Comparison of ENCODE assay signal across 9 cellular contexts in genomic region chr6:111888928-111889696, GRCh38. TPM values are rescaled to one million over a fixed set of nuclear protein-coding genes. Genes with fewer than 3 reads are reported as not detected.
DNase-seq lines count a peak whose midpoint lies in the region; ATAC-seq and TF ChIP-seq lines count a peak whose summit lies in the region.
"Had no signal": no experiment of that assay in that cellular context is flagged by ENCODE, and none has a peak within 500 bp of the region (broad histone marks: within the 10 kb centered on the region; RNA-seq: fewer than 3 reads in every experiment).

No MANE protein-coding gene starts in this region.

- no peaks in the 10 kb centered on the region for H3K36me3 ChIP-seq in fibroblast of lung (ENCODE audit: control insufficient read depth, insufficient read depth, low read length)

- H3K4me1 Mint-ChIP-seq in neural crest cell, result peaks cover 35% of the 10 kb centered on the region
- no peaks in the 10 kb centered on the region for H3K4me1 Mint-ChIP-seq in activated T-cell treated with anti-CD3 and anti-CD28 coated beads, Interleukin-2, amount 50 U/mL, for 72 hours (ENCODE audit: low read depth)
- peaks cover 2% of the 10 kb centered on the region for H3K4me1 Mint-ChIP-seq in activated CD4-positive, alpha-beta T cell treated with anti-CD3 and anti-CD28 coated beads for 36 hours

- peaks cover 3% of the 10 kb centered on the region for H3K9me3 Mint-ChIP-seq in neural crest cell
- peaks cover 4% of the 10 kb centered on the region in 2 donors for H3K9me3 Mint-ChIP-seq in activated T-cell treated with anti-CD3 and anti-CD28 coated beads, Interleukin-2, amount 50 U/mL, for 72 hours
- peaks cover 13% of the 10 kb centered on the region for H3K9me3 Mint-ChIP-seq in activated CD4-positive, alpha-beta T cell treated with anti-CD3 and anti-CD28 coated beads for 36 hours (ENCODE audit: low read depth)

- peak overlapping the region; percentile 50 for H3K4me2 ChIP-seq in fibroblast of lung (ENCODE audit: extremely low read depth, insufficient read depth, low read length)

- H3K79me2 ChIP-seq in fibroblast of lung (ENCODE audit: control insufficient read depth, insufficient read depth, low read length), result no peaks in the 10 kb centered on the region

- H3K36me3 Mint-ChIP-seq in neural crest cell (ENCODE audit: low read depth), result no peaks in the 10 kb centered on the region
- peaks cover 0 to 9% of the 10 kb centered on the region in 2 donors for H3K36me3 Mint-ChIP-seq in activated T-cell treated with anti-CD3 and anti-CD28 coated beads, Interleukin-2, amount 50 U/mL, for 72 hours (ENCODE audit: insufficient read depth in 2 of 2)
- H3K36me3 Mint-ChIP-seq in activated CD4-positive, alpha-beta T cell treated with anti-CD3 and anti-CD28 coated beads for 36 hours (ENCODE audit: low read depth), result no peaks in the 10 kb centered on the region

- peak overlapping the region in 2 of 4 experiments; percentile 8 to 37 for H3K4me3 ChIP-seq in fibroblast of lung (replicated peaks in 1 of 4; ENCODE audit: control extremely low read depth in 1 of 4, insufficient read depth in 1 of 4, low read depth in 3 of 4, low read length in 4 of 4)

- no peaks in the 10 kb centered on the region for H3K9me3 ChIP-seq in fibroblast of lung (ENCODE audit: control insufficient read depth, insufficient read depth, low read depth, low read length)

- H3K9ac ChIP-seq in fibroblast of lung (ENCODE audit: insufficient read depth, low read length), result no peak overlapping the region

- H3K27ac Mint-ChIP-seq in neural crest cell (ENCODE audit: unreplicated experiment), result peak overlapping the region; percentile 95
- no peak overlapping the region for H3K27ac Mint-ChIP-seq in activated T-cell treated with anti-CD3 and anti-CD28 coated beads, Interleukin-2, amount 50 U/mL, for 72 hours
- no peak overlapping the region for H3K27ac Mint-ChIP-seq in activated CD4-positive, alpha-beta T cell treated with anti-CD3 and anti-CD28 coated beads for 36 hours

- DNase-seq in EH (ENCODE audit: low read depth) (peak; percentile 61), NCI-H345 (lab: John Stamatoyannopoulos, UW) (peak; percentile 57), fibroblast of lung (ENCODE audit: low read depth in 2 of 2) (peak in 1 of 2 donors; percentile 43), neural crest cell (ENCODE audit: low read depth, low spot score) (peak; percentile 58), activated gamma-delta T cell (lab: John Stamatoyannopoulos, UW) (no peak)
- no peak for DNase-seq in activated T-cell treated with anti-CD3 and anti-CD28 coated beads, Interleukin-2, amount 50 U/mL, for 72 hours
- no peak for DNase-seq in activated CD4-positive, alpha-beta T cell treated with anti-CD3 and anti-CD28 coated beads for 36 hours
- no peak for DNase-seq in activated T-cell treated with anti-CD3 and anti-CD28 coated beads, Interleukin-2, amount 50 U/mL, for 1 hour

- intact Hi-C loops in activated CD4-positive, alpha-beta T cell treated with anti-CD3 and anti-CD28 coated beads for 36 hours (cut with DNase I, micrococcal nuclease), result no loop called here

- H4K20me1 ChIP-seq in fibroblast of lung (ENCODE audit: control insufficient read depth, extremely low read depth, insufficient read depth, low read length), result no peaks in the 10 kb centered on the region

- POLR2A ChIA-PET in activated CD4-positive, alpha-beta T cell treated with anti-CD3 and anti-CD28 coated beads for 36 hours (lab: Charles Lee), result no interaction called here

- no peak for TF ChIP-seq CTCF in fibroblast of lung (conservative IDR thresholded peaks at IDR 0.05 in 1 of 2, IDR thresholded peaks at IDR 0.05 in 1 of 2; ENCODE audit: low read depth in 1 of 2, low read length in 2 of 2)
- no peak for TF ChIP-seq CTCF in neural crest cell (conservative IDR thresholded peaks at IDR 0.05)

- CTCF ChIA-PET in activated CD4-positive, alpha-beta T cell treated with anti-CD3 and anti-CD28 coated beads for 36 hours (lab: Charles Lee), result interaction anchor here (1.6 kb wide), 1 partner anchor 23 kb away, joined by 3 read pairs; no protein-coding TSS in a partner anchor

- H3K27me3 Mint-ChIP-seq in neural crest cell (ENCODE audit: low read depth), result no peaks in the 10 kb centered on the region
- H3K27me3 Mint-ChIP-seq in activated T-cell treated with anti-CD3 and anti-CD28 coated beads, Interleukin-2, amount 50 U/mL, for 72 hours (ENCODE audit: low read depth), result no peaks in the 10 kb centered on the region
- H3K27me3 Mint-ChIP-seq in activated CD4-positive, alpha-beta T cell treated with anti-CD3 and anti-CD28 coated beads for 36 hours, result peaks cover 2% of the 10 kb centered on the region

- peak overlapping the region; percentile 85 for H3K4me3 Mint-ChIP-seq in neural crest cell
- H3K4me3 Mint-ChIP-seq in activated T-cell treated with anti-CD3 and anti-CD28 coated beads, Interleukin-2, amount 50 U/mL, for 72 hours, result no peak overlapping the region
- no peak overlapping the region for H3K4me3 Mint-ChIP-seq in activated CD4-positive, alpha-beta T cell treated with anti-CD3 and anti-CD28 coated beads for 36 hours

- H3K27me3 ChIP-seq in fibroblast of lung (ENCODE audit: control insufficient read depth, insufficient read depth, low read length), result no peaks in the 10 kb centered on the region

- ATAC-seq in activated T-cell treated with anti-CD3 and anti-CD28 coated beads, Interleukin-2, amount 50 U/mL, for 72 hours (replicated peaks in 1 of 2), result no peak
- no peak for ATAC-seq in activated CD4-positive, alpha-beta T cell treated with anti-CD3 and anti-CD28 coated beads for 36 hours

- H3K4me1 ChIP-seq in fibroblast of lung (ENCODE audit: control insufficient read depth, extremely low read depth, insufficient read depth, low read length), result no peaks in the 10 kb centered on the region

- no peak overlapping the region for H3K27ac ChIP-seq in fibroblast of lung (ENCODE audit: insufficient read depth, low read length)
- H3K27ac ChIP-seq: VCaP had no signal

- peak overlapping the region; percentile 8 for H2AFZ ChIP-seq in fibroblast of lung (ENCODE audit: low read length)

RNA-seq across cellular contexts. Expression of gene FYN, which starts 15.9 kb away (rescaled TPM):
- total RNA-seq in fibroblast of lung (59.3 and 64.7 TPM in 2 replicates), neural crest cell (227 and 260 TPM in 2 replicates)
- 40.4 and 64.7 TPM in 2 replicates for polyA plus RNA-seq in fibroblast of lung
- 32.7 and 58.1 TPM in 2 replicates for polyA plus RNA-seq in fibroblast of lung (2012)
- 57.6 and 86.6 TPM in 2 replicates for polyA minus RNA-seq in fibroblast of lung (ENCODE audit: low replicate concordance)
- 100 to 1,000 TPM; 504 to 505 TPM for total RNA-seq in activated T-cell treated with anti-CD3 and anti-CD28 coated beads, Interleukin-2, amount 50 U/mL, for 72 hours
- total RNA-seq in activated CD4-positive, alpha-beta T cell treated with anti-CD3 and anti-CD28 coated beads for 36 hours, result 100 to 1,000 TPM; 345 to 504 TPM

Comparison
In these comparisons a context has a peak if more than half of its experiments do, and no peak if none do; other contexts are left out.
1. DNase-seq: peak in EH (single experiment), NCI-H345 (single experiment) and neural crest cell (single experiment); none in activated T-cell treated with anti-CD3 and anti-CD28 coated beads, Interleukin-2, amount 50 U/mL, for 72 hours (0 of 2), activated CD4-positive, alpha-beta T cell treated with anti-CD3 and anti-CD28 coated beads for 36 hours (single experiment), activated gamma-delta T cell (single experiment) and activated T-cell treated with anti-CD3 and anti-CD28 coated beads, Interleukin-2, amount 50 U/mL, for 1 hour (single experiment).